In genomic region chr17:39756376-39757079, GRCh38 we compare ENCODE assay signal across 13 cellular contexts. TPM values are rescaled to one million over a fixed set of nuclear protein-coding genes. Genes with fewer than 3 reads are reported as not detected.
A peak's percentile ranks its signal among the peaks of the same experiment; 100 is the strongest.
DNase-seq lines count a peak whose midpoint lies in the region; ATAC-seq and TF ChIP-seq lines count a peak whose summit lies in the region.
"Had no signal": no experiment of that assay in that cellular context is flagged by ENCODE, and none has a peak within 500 bp of the region (broad histone marks: within the 10 kb centered on the region; RNA-seq: fewer than 3 reads in every experiment).

No MANE protein-coding gene starts in this region.

- TF ChIP-seq CTCF in endodermal cell (conservative IDR thresholded peaks at IDR 0.05) (no peak), nephron progenitor cell (IDR thresholded peaks at IDR 0.05) (no peak)

- H3K27me3 Mint-ChIP-seq in activated naive CD4-positive, alpha-beta T cell treated with anti-CD3 and anti-CD28 coated beads for 36 hours (ENCODE audit: low read depth): no peaks in the 10 kb centered on the region
- H3K27me3 Mint-ChIP-seq in T-cell: no peaks in the 10 kb centered on the region
- H3K27me3 Mint-ChIP-seq in endodermal cell (ENCODE audit: insufficient read depth): no peaks in the 10 kb centered on the region
- H3K27me3 Mint-ChIP-seq in nephron progenitor cell (ENCODE audit: low read depth, poor library complexity): peaks cover 45% of the 10 kb centered on the region

- H3K9me3 ChIP-seq in endodermal cell (ENCODE audit: control insufficient read depth, low read length): no peaks in the 10 kb centered on the region
- H3K9me3 ChIP-seq in thymus (ENCODE audit: control insufficient read depth): no peaks in the 10 kb centered on the region

- H3K27ac ChIP-seq in endodermal cell (ENCODE audit: low read depth, low read length) (no peak overlapping the region), thymus (ENCODE audit: low read depth) (peak overlapping the region; percentile 99)
- H3K27ac ChIP-seq: hepatocyte had no signal

- no peak overlapping the region for H3K9ac ChIP-seq in endodermal cell (ENCODE audit: extremely low read depth, low read length, poor library complexity, severe bottlenecking)

- H3K4me3 Mint-ChIP-seq in activated naive CD4-positive, alpha-beta T cell treated with anti-CD3 and anti-CD28 coated beads for 36 hours: no peak overlapping the region
- H3K4me3 Mint-ChIP-seq in T-cell (peak overlapping the region; percentile 69 to 81 (median 73)), endodermal cell (peak overlapping the region; percentile 29), nephron progenitor cell (no peak overlapping the region)

- CTCF ChIA-PET in activated naive CD4-positive, alpha-beta T cell treated with anti-CD3 and anti-CD28 coated beads for 36 hours (lab: Charles Lee): interaction anchor here (0.9 to 1.9 kb wide), 6 partner anchors 10 to 135 kb away, joined by 3 to 16 read pairs (median 3); no protein-coding TSS in a partner anchor
- CTCF ChIA-PET in T-cell (lab: Charles Lee): interaction anchor here (0.5 to 1.1 kb wide), 4 partner anchors 20 to 661 kb away, joined by 3 to 8 read pairs (median 4); partner anchors contain the start of gene TOP2A (in 1 of the 2)

- H3K27ac Mint-ChIP-seq in activated naive CD4-positive, alpha-beta T cell treated with anti-CD3 and anti-CD28 coated beads for 36 hours: peak overlapping the region; percentile 53
- H3K27ac Mint-ChIP-seq in T-cell: peak overlapping the region; percentile 98 to 99
- H3K27ac Mint-ChIP-seq in endodermal cell: no peak overlapping the region
- no peak overlapping the region for H3K27ac Mint-ChIP-seq in nephron progenitor cell

- H3K36me3 ChIP-seq in endodermal cell (ENCODE audit: control insufficient read depth, insufficient read depth, low read length): no peaks in the 10 kb centered on the region
- H3K36me3 ChIP-seq in thymus (ENCODE audit: control insufficient read depth, insufficient read depth): no peaks in the 10 kb centered on the region

- intact Hi-C loops in activated naive CD4-positive, alpha-beta T cell treated with anti-CD3 and anti-CD28 coated beads for 36 hours (cut with micrococcal nuclease): no loop called here

- H3K4me1 Mint-ChIP-seq in activated naive CD4-positive, alpha-beta T cell treated with anti-CD3 and anti-CD28 coated beads for 36 hours (ENCODE audit: low read depth): peaks cover 69% of the 10 kb centered on the region
- H3K4me1 Mint-ChIP-seq in T-cell: peaks cover 63 to 76% (median 69%) of the 10 kb centered on the region in 3 donors
- H3K4me1 Mint-ChIP-seq in endodermal cell: peaks cover 30% of the 10 kb centered on the region
- H3K4me1 Mint-ChIP-seq in nephron progenitor cell: peaks cover 36% of the 10 kb centered on the region

- H3K4me1 ChIP-seq in endodermal cell (ENCODE audit: control insufficient read depth, insufficient read depth, low read length) (peaks cover 3% of the 10 kb centered on the region), thymus (ENCODE audit: control insufficient read depth, insufficient read depth, low read length) (peaks cover 47% of the 10 kb centered on the region)

- DNase-seq in activated naive CD4-positive, alpha-beta T cell treated with anti-CD3 and anti-CD28 coated beads for 36 hours: no peak
- no peak for DNase-seq in activated naive CD4-positive, alpha-beta T cell treated with Interleukin-2 at 50 U/mL for 16 hours
- peak in 2 of 34 experiments; percentile 19 to 34 for DNase-seq in T-cell
- DNase-seq in endodermal cell: peak; percentile 67
- DNase-seq in nephron progenitor cell: no peak
- DNase-seq in SKM-1 (lab: John Stamatoyannopoulos, UW; ENCODE audit: unreplicated experiment): no peak
- DNase-seq in GDM1 (lab: John Stamatoyannopoulos, UW): no peak
- DNase-seq: erythroblast, NCI-H1436 treated with DMSO at 0.1 percent for 48 hours, NCI-H82, SW 1271 had no signal

- H3K4me3 ChIP-seq in endodermal cell (ENCODE audit: low read length) (no peak overlapping the region), thymus (ENCODE audit: low read length) (peak overlapping the region; percentile 19)
- H3K4me3 ChIP-seq: hepatocyte had no signal

- POLR2A ChIA-PET in T-cell (lab: Charles Lee): interaction anchor here (0.6 to 0.7 kb wide), 2 partner anchors 46 to 91 kb away, joined by 4 to 5 read pairs; no protein-coding TSS in a partner anchor

- WGBS in endodermal cell (ENCODE audit: insufficient coverage in 1 of 2, insufficient read length in 1 of 2), 2 experiments: 50 to 70% methylated on average over 2 to 7 of the region's 7 CpGs
- WGBS in thymus: 59% methylated on average over 7 of the region's 7 CpGs

- no peaks in the 10 kb centered on the region for H3K9me3 Mint-ChIP-seq in activated naive CD4-positive, alpha-beta T cell treated with anti-CD3 and anti-CD28 coated beads for 36 hours
- H3K9me3 Mint-ChIP-seq in T-cell (no peaks in the 10 kb centered on the region), endodermal cell (no peaks in the 10 kb centered on the region), nephron progenitor cell (no peaks in the 10 kb centered on the region)

- no peak for ATAC-seq in T-cell (replicated peaks in 1 of 4)

- H3K27me3 ChIP-seq in endodermal cell (ENCODE audit: control insufficient read depth, insufficient read depth, low read length, poor library complexity, severe bottlenecking) (peaks cover 6% of the 10 kb centered on the region), thymus (ENCODE audit: control insufficient read depth, insufficient read depth) (no peaks in the 10 kb centered on the region)
- H3K27me3 ChIP-seq: hepatocyte had no signal

- H3K36me3 Mint-ChIP-seq in activated naive CD4-positive, alpha-beta T cell treated with anti-CD3 and anti-CD28 coated beads for 36 hours (ENCODE audit: low read depth): peaks cover 11% of the 10 kb centered on the region
- H3K36me3 Mint-ChIP-seq in T-cell: peaks cover 15% of the 10 kb centered on the region
- H3K36me3 Mint-ChIP-seq in endodermal cell (ENCODE audit: low read depth): no peaks in the 10 kb centered on the region
- H3K36me3 Mint-ChIP-seq in nephron progenitor cell (ENCODE audit: low read depth): no peaks in the 10 kb centered on the region

RNA-seq across cellular contexts. Expression of gene GRB7, which starts 18.8 kb away (rescaled TPM):
- total RNA-seq in activated naive CD4-positive, alpha-beta T cell treated with anti-CD3 and anti-CD28 coated beads for 36 hours: 1 to 10 TPM; 2.0 to 2.1 TPM
- total RNA-seq in T-cell (under 1 TPM in 3 of 5 donors, not detected in 2; 0.19 to 0.41 (median 0.30) TPM), endodermal cell (10 to 100 TPM; 54.6 to 73.9 TPM)
- 6.1 TPM for polyA plus RNA-seq in endodermal cell (2013, experiment 1 of 2)
- 4.4 TPM for polyA plus RNA-seq in endodermal cell (2013, experiment 2 of 2)
- 4.1 TPM for polyA plus RNA-seq in thymus

RNA-seq across cellular contexts. Expression of gene MIEN1, which starts 26.2 kb away (rescaled TPM):
- 10 to 100 TPM; 35.2 to 36.5 TPM for total RNA-seq in activated naive CD4-positive, alpha-beta T cell treated with anti-CD3 and anti-CD28 coated beads for 36 hours
- total RNA-seq in T-cell (10 to 100 TPM; 30.8 to 36.9 (median 32.1) TPM), endodermal cell (10 to 100 TPM; 42.6 to 57.0 TPM)
- polyA plus RNA-seq in endodermal cell (2013, experiment 1 of 2): 57.8 TPM
- polyA plus RNA-seq in endodermal cell (2013, experiment 2 of 2): 57.7 TPM
- 84.3 TPM for polyA plus RNA-seq in thymus

RNA-seq across cellular contexts. Expression of gene ERBB2, which starts 56.7 kb away (rescaled TPM):
- total RNA-seq in activated naive CD4-positive, alpha-beta T cell treated with anti-CD3 and anti-CD28 coated beads for 36 hours: 1 to 10 TPM; 6.0 to 6.3 TPM
- total RNA-seq in T-cell (1 to 10 TPM; 4.1 to 8.8 (median 6.0) TPM), endodermal cell (100 to 1,000 TPM; 110 to 133 TPM)
- polyA plus RNA-seq in endodermal cell (2013, experiment 1 of 2): 72.5 TPM
- polyA plus RNA-seq in endodermal cell (2013, experiment 2 of 2): 68.6 TPM
- polyA plus RNA-seq in thymus: 14.3 TPM

Comparison
In these comparisons a context has a peak if more than half of its experiments do, and no peak if none do; other contexts are left out.
1. H3K27ac Mint-ChIP-seq: peak in activated naive CD4-positive, alpha-beta T cell treated with anti-CD3 and anti-CD28 coated beads for 36 hours (single experiment) and T-cell (2 of 2); none in endodermal cell (single experiment) and nephron progenitor cell (single experiment).
2. H3K4me3 Mint-ChIP-seq: peak in T-cell (3 of 3) and endodermal cell (single experiment); none in activated naive CD4-positive, alpha-beta T cell treated with anti-CD3 and anti-CD28 coated beads for 36 hours (single experiment) and nephron progenitor cell (single experiment).
3. RNA of gene GRB7, which starts 18.8 kb away (total RNA-seq): 54.6 to 73.9 TPM in endodermal cell; 2.0 to 2.1 TPM in activated naive CD4-positive, alpha-beta T cell treated with anti-CD3 and anti-CD28 coated beads for 36 hours and 0.19 to 0.41 TPM in T-cell; every median in the first group is over 10 times any median in the second.
4. RNA of gene ERBB2, which starts 56.7 kb away (total RNA-seq): 110 to 133 TPM in endodermal cell; 6.0 to 6.3 TPM in activated naive CD4-positive, alpha-beta T cell treated with anti-CD3 and anti-CD28 coated beads for 36 hours and 4.1 to 8.8 TPM in T-cell; every median in the first group is over 10 times any median in the second.